In genomic region chr13:44241638-44242037, GRCh38 we compare ENCODE assay signal across 18 cellular contexts.
"Had no signal": no experiment of that assay in that cellular context is flagged by ENCODE, and none has a peak within 500 bp of the region (broad histone marks: within the 10 kb centered on the region; RNA-seq: fewer than 3 reads in every experiment).

No MANE protein-coding gene starts in this region.

- H3K9me3 ChIP-seq: adrenal gland, esophagus muscularis mucosa, upper lobe of left lung had no signal

- H3K27ac ChIP-seq: adrenal gland, esophagus muscularis mucosa had no signal

- H3K36me3 ChIP-seq: adrenal gland, esophagus muscularis mucosa, upper lobe of left lung had no signal

- DNase-seq: activated B cell treated with CpG ODN at 0.5 μM for 24 hours; activated CD4-positive, alpha-beta T cell treated with anti-CD3 and anti-CD28 coated beads for 36 hours; activated CD4-positive, alpha-beta T cell treated with anti-CD3 and anti-CD28 coated beads, Interleukin-2, amount 50 U/mL, for 4 hours; activated CD8-positive, alpha-beta memory T cell treated with anti-CD3 and anti-CD28 coated beads for 24 hours; activated CD8-positive, alpha-beta memory T cell treated with anti-CD3 and anti-CD28 coated beads, Interleukin-2, amount 50 U/mL, for 48 hours; activated naive CD4-positive, alpha-beta T cell; activated T-cell treated with anti-CD3 and anti-CD28 coated beads, Interleukin-2, amount 50 U/mL, for 4 hours; adrenal gland; central memory CD4-positive, alpha-beta T cell; dermis blood vessel endothelial cell; left colon; naive thymus-derived CD4-positive, alpha-beta T cell; stimulated activated CD4-positive, alpha-beta T cell treated with anti-CD3 and anti-CD28 coated beads, Interleukin-4, amount 100 ng/mL, for 24 hours; stimulated activated naive CD8-positive, alpha-beta T cell treated with anti-CD3 and anti-CD28 coated beads, Interleukin-15, Interleukin-2, amounts not matched to agents 100 U/mL and 50 U/mL, for 24 hours; T-helper 9 cell; upper lobe of left lung had no signal

- H3K27me3 ChIP-seq: adrenal gland, esophagus muscularis mucosa, upper lobe of left lung had no signal

- H3K4me3 ChIP-seq: adrenal gland, esophagus muscularis mucosa, lung, upper lobe of left lung had no signal

- ATAC-seq: activated CD4-positive, alpha-beta T cell treated with anti-CD3 and anti-CD28 coated beads for 36 hours; activated T-cell treated with anti-CD3 and anti-CD28 coated beads, Interleukin-2, amount 50 U/mL, for 4 hours; left colon; naive thymus-derived CD4-positive, alpha-beta T cell; stimulated activated naive CD8-positive, alpha-beta T cell treated with anti-CD3 and anti-CD28 coated beads, Interleukin-15, Interleukin-2, amounts not matched to agents 100 U/mL and 50 U/mL, for 24 hours had no signal
